8 cellular contexts compared by ENCODE assay signal in genomic region chr16:30183236-30183960, GRCh38. TPM values are rescaled to one million over a fixed set of nuclear protein-coding genes. Genes with fewer than 3 reads are reported as not detected.
DNase-seq lines count a peak whose midpoint lies in the region; ATAC-seq lines count a peak whose summit lies in the region.

Gene CORO1A (plus strand): TSS chr16:30183602. CDS start chr16:30185210, 1,608 bp downstream.

- peak within 1 kb of the TSS; percentile 45 for H3K4me3 ChIP-seq in SJSA1

- ATAC-seq in GM21447 (IDR thresholded peaks at IDR 0.05; ENCODE audit: unreplicated experiment), result peak; percentile 44

- H3K36me3 ChIP-seq in SJSA1, result no peaks in the 10 kb centered on the region

- no peaks in the 10 kb centered on the region for H3K9me3 ChIP-seq in SJSA1 (replicated peaks)

- H3K4me1 ChIP-seq in SJSA1 (replicated peaks), result peaks cover 9% of the 10 kb centered on the region; the same call in 1 of the 2 replicates

- no peak within 1 kb of the TSS for H3K27ac ChIP-seq in SJSA1

- DNase-seq in Caki2 (ENCODE audit: low read depth), result peak; percentile 81
- DNase-seq in KG1 (lab: John Stamatoyannopoulos, UW), result peak; percentile 78
- peak; percentile 70 to 80 for DNase-seq in SJSA1 (ENCODE audit: low read depth in 1 of 2, low spot score in 2 of 2)
- peak; percentile 33 to 78 (median 64) for DNase-seq in activated naive CD4-positive, alpha-beta T cell (lab: John Stamatoyannopoulos, UW)
- peak; percentile 75 for DNase-seq in globus pallidus (ENCODE audit: low spot score)
- peak; percentile 77 for DNase-seq in occipital lobe (lab: John Stamatoyannopoulos, UW)
- peak; percentile 81 for DNase-seq in superior temporal gyrus (ENCODE audit: extremely low spot score)

- in situ Hi-C loops in Caki2 (cut with HindIII; ENCODE audit: low pct_unique_long_range_greater_than_20kb, low sequenced_read_pairs), result no loop called here

- no peaks in the 10 kb centered on the region for H3K27me3 ChIP-seq in SJSA1 (replicated peaks)

RNA-seq across cellular contexts. Expression of gene CORO1A, which starts in this region (rescaled TPM):
- total RNA-seq in Caki2 (2014; rRNA removed; shearing (Covaris generic); ENCODE audit: low replicate concordance), result 0.41 and 2.3 TPM in 2 replicates
- total RNA-seq in SJSA1 (2014; rRNA removed; shearing (Covaris generic)), result 4.3 and 4.5 TPM in 2 replicates
- 15.9 TPM for total RNA-seq in occipital lobe
